ENCODE assay signal across 8 cellular contexts in the genomic region with DNA sequence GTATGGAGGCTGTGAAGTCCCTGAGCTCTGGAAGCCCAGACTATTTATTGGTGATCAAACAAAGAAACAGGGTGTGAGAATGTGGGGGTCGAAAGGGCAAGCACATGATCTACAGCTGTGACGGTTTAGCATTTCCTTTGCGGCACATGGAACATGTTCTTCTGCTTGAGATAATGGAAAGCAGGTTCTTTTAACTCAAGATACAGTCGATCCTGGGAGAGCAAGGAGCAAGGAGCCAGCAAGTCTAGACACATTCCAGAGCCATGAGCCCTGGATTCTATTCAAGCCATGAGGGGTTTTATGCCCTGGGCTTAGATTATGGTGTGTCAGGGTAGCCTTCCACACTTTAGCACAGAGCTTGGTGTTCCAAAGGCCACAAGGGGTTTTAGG.
DNase-seq lines count a peak whose midpoint lies in the region; TF ChIP-seq lines count a peak whose summit lies in the region.
"Not testable (repeated sequence)": the region's sequence is repeated elsewhere in the genome, so short reads cannot be mapped to it uniquely, and the experiment has no call there.

No MANE protein-coding gene starts in this region.

- DNase-seq in AG10803 (ENCODE audit: low read depth) (peak; percentile 97), GM23248 (peak; percentile 72), SJSA1 (ENCODE audit: low read depth in 1 of 2, low spot score in 2 of 2) (peak; percentile 100), astrocyte of the spinal cord (ENCODE audit: low read depth, low spot score) (peak; percentile 65), fibroblast of gingiva (ENCODE audit: low read depth) (peak; percentile 66), islet precursor cell (peak; percentile 81), smooth muscle cell of the brain vasculature (ENCODE audit: low read depth, low spot score) (peak; percentile 18)
- DNase-seq in neural progenitor cell (ENCODE audit: low spot score), result not testable (repeated sequence)

- not testable (repeated sequence) for H3K4me3 Mint-ChIP-seq in neural progenitor cell

- not testable (repeated sequence) for H3K36me3 Mint-ChIP-seq in neural progenitor cell

- H3F3A ChIP-seq in GM23248 (ENCODE audit: insufficient read depth); neural progenitor cell (ENCODE audit: low read depth): not testable (repeated sequence)

- H3K4me3 ChIP-seq in AG10803 (ENCODE audit: low read length); astrocyte of the spinal cord (ENCODE audit: low read depth, low read length); neural progenitor cell: not testable (repeated sequence)
- peak overlapping the region; percentile 53 for H3K4me3 ChIP-seq in GM23248
- H3K4me3 ChIP-seq in SJSA1, result peak overlapping the region; percentile 2

- H3K27me3 ChIP-seq in GM23248 (replicated peaks; ENCODE audit: insufficient read depth); SJSA1 (replicated peaks); neural progenitor cell: not testable (repeated sequence)

- H3K9ac ChIP-seq in GM23248, result peak overlapping the region; percentile 75
- H3K9ac ChIP-seq in neural progenitor cell, result not testable (repeated sequence)

- not testable (repeated sequence) for H4K20me1 ChIP-seq in GM23248 (ENCODE audit: insufficient read depth); neural progenitor cell (ENCODE audit: low read depth)

- not testable (repeated sequence) for H3K4me1 Mint-ChIP-seq in neural progenitor cell

- not testable (repeated sequence) for H3K27ac Mint-ChIP-seq in neural progenitor cell

- peaks cover 26% of the 10 kb centered on the region for H3K4me1 ChIP-seq in GM23248 (ENCODE audit: insufficient read depth)
- H3K4me1 ChIP-seq in SJSA1 (replicated peaks), result peaks cover 34% of the 10 kb centered on the region
- H3K4me1 ChIP-seq in neural progenitor cell, result not testable (repeated sequence)

- TF ChIP-seq CTCF in AG10803 (conservative IDR thresholded peaks at IDR 0.05; ENCODE audit: low read length); astrocyte of the spinal cord (IDR thresholded peaks at IDR 0.05; ENCODE audit: low read depth, low read length); neural progenitor cell (IDR thresholded peaks at IDR 0.05): not testable (repeated sequence)

- peak overlapping the region; percentile 88 for H3K4me2 ChIP-seq in GM23248 (ENCODE audit: unreplicated experiment)
- H3K4me2 ChIP-seq in neural progenitor cell, result not testable (repeated sequence)

- not testable (repeated sequence) for H3K27me3 Mint-ChIP-seq in neural progenitor cell (ENCODE audit: insufficient read depth, low read depth)

- H2AFZ ChIP-seq in GM23248, result peak overlapping the region; percentile 84
- peak overlapping the region; percentile 40 for H2AFZ ChIP-seq in neural progenitor cell (replicated peaks)

- H3K79me2 ChIP-seq in GM23248 (ENCODE audit: insufficient read depth); neural progenitor cell (ENCODE audit: low read depth): not testable (repeated sequence)

- in situ Hi-C loops in GM23248 (cut with MboI); astrocyte of the spinal cord (cut with HindIII; ENCODE audit: low sequenced_read_pairs): not testable (repeated sequence)

- not testable (repeated sequence) for H3K9me2 ChIP-seq in GM23248 (ENCODE audit: insufficient read depth)

- H3K9me3 Mint-ChIP-seq in neural progenitor cell, result not testable (repeated sequence)

- H3K36me3 ChIP-seq in GM23248 (ENCODE audit: low read depth); SJSA1; neural progenitor cell: not testable (repeated sequence)

- H3K27ac ChIP-seq in GM23248, result peak overlapping the region; percentile 93
- peak overlapping the region; percentile 86 for H3K27ac ChIP-seq in SJSA1
- not testable (repeated sequence) for H3K27ac ChIP-seq in neural progenitor cell

- H3K9me3 ChIP-seq in GM23248 (ENCODE audit: low read depth); SJSA1 (replicated peaks); neural progenitor cell (ENCODE audit: low read depth): not testable (repeated sequence)

- WGBS in GM23248 (ENCODE audit: low coverage in 1 of 2, low lambda C conversion rate in 2 of 2, missing lambda C conversion rate in 2 of 2), 2 experiments, result 0 to 1% methylated on average over 4 of the region's 4 CpGs
